16 cellular contexts compared by ENCODE assay signal in the genomic region with DNA sequence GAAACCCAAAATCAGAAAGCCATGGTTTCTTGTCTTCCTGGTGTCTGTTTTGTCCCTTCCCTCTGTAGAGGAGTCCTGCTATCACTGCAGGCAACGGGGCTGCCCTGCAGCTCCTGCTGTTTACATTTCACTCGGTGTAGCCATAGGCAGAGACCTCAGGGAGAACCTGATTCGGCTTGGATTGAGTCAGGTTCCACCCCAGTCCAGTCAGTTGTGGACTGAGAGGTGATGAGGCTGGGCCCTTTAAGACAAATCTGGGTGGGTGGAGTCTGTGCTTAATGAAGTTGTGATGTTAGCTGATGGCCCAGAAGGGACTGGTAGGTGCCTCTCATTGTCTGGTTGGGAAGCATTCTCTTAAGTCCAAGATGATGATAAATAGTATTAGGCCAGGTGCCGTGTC. TPM values are rescaled to one million over a fixed set of nuclear protein-coding genes. Genes with fewer than 3 reads are reported as not detected.
DNase-seq lines count a peak whose midpoint lies in the region; ATAC-seq, FAIRE-seq and TF ChIP-seq lines count a peak whose summit lies in the region.
"Had no signal": no experiment of that assay in that cellular context is flagged by ENCODE, and none has a peak within 500 bp of the region (broad histone marks: within the 10 kb centered on the region; RNA-seq: fewer than 3 reads in every experiment).

No MANE protein-coding gene starts in this region.

- peaks cover 51% of the 10 kb centered on the region for H4K20me1 ChIP-seq in astrocyte (ENCODE audit: insufficient read depth, low read length)

- H3K4me3 Mint-ChIP-seq in activated CD4-positive, alpha-beta T cell treated with anti-CD3 and anti-CD28 coated beads for 36 hours: no peak overlapping the region
- no peak overlapping the region for H3K4me3 Mint-ChIP-seq in activated CD4-positive, alpha-beta T cell treated with anti-CD3 and anti-CD28 coated beads, Interleukin-2, amount 10 ng/mL, durations not matched to agents 24 days and 14 days
- H3K4me3 Mint-ChIP-seq in astrocyte (ENCODE audit: unreplicated experiment): no peak overlapping the region

- no peak for FAIRE-seq in astrocyte (lab: Jason Lieb, UNC)

- no peak for TF ChIP-seq CTCF in astrocyte (IDR thresholded peaks at IDR 0.05; ENCODE audit: insufficient read depth, low read depth, low read length)
- TF ChIP-seq CTCF in left lung (IDR thresholded peaks at IDR 0.05): no peak
- TF ChIP-seq CTCF in thoracic aorta (IDR thresholded peaks at IDR 0.05): no peak

- peak; percentile 64 for ATAC-seq in activated CD4-positive, alpha-beta T cell treated with anti-CD3 and anti-CD28 coated beads for 36 hours
- ATAC-seq in left lung (peak; percentile 5), thoracic aorta (ENCODE audit: insufficient number of reproducible peaks, low FRiP score, low read depth) (no peak), HG03139 (IDR thresholded peaks at IDR 0.05; ENCODE audit: unreplicated experiment) (no peak)

- H3K9me3 Mint-ChIP-seq in activated CD4-positive, alpha-beta T cell treated with anti-CD3 and anti-CD28 coated beads for 36 hours (ENCODE audit: low read depth): no peaks in the 10 kb centered on the region
- H3K9me3 Mint-ChIP-seq in activated CD4-positive, alpha-beta T cell treated with anti-CD3 and anti-CD28 coated beads, Interleukin-2, amount 10 ng/mL, durations not matched to agents 24 days and 14 days: no peaks in the 10 kb centered on the region
- no peaks in the 10 kb centered on the region for H3K9me3 Mint-ChIP-seq in astrocyte (ENCODE audit: unreplicated experiment)

- H3K36me3 Mint-ChIP-seq in activated CD4-positive, alpha-beta T cell treated with anti-CD3 and anti-CD28 coated beads for 36 hours (ENCODE audit: low read depth): no peaks in the 10 kb centered on the region
- no peaks in the 10 kb centered on the region for H3K36me3 Mint-ChIP-seq in activated CD4-positive, alpha-beta T cell treated with anti-CD3 and anti-CD28 coated beads, Interleukin-2, amount 10 ng/mL, durations not matched to agents 24 days and 14 days (ENCODE audit: low read depth)
- peaks cover 2% of the 10 kb centered on the region for H3K36me3 Mint-ChIP-seq in astrocyte (ENCODE audit: low read depth, unreplicated experiment)

- H3K4me1 ChIP-seq in astrocyte (ENCODE audit: insufficient read depth, low read length) (peaks cover 80% of the 10 kb centered on the region), left lung (peaks cover 37 to 41% of the 10 kb centered on the region in 2 donors), thoracic aorta (ENCODE audit: control insufficient read depth in 1 of 2, low read depth in 2 of 2) (peaks cover 47 to 100% of the 10 kb centered on the region in 2 donors)

- no peak overlapping the region for H3K4me3 ChIP-seq in astrocyte (ENCODE audit: insufficient read depth, low read depth, low read length)
- H3K4me3 ChIP-seq in left lung: no peak overlapping the region
- H3K4me3 ChIP-seq in thoracic aorta: no peak overlapping the region
- H3K4me3 ChIP-seq: dorsolateral prefrontal cortex, heart right ventricle had no signal

- CTCF ChIA-PET in activated CD4-positive, alpha-beta T cell treated with anti-CD3 and anti-CD28 coated beads for 36 hours (lab: Charles Lee): interaction anchor here (1.0 kb wide), 1 partner anchor 16 kb away, joined by 3 read pairs; no protein-coding TSS in a partner anchor

- H3K36me3 ChIP-seq in astrocyte (ENCODE audit: insufficient read depth, low read length): no peaks in the 10 kb centered on the region
- H3K36me3 ChIP-seq in left lung: no peaks in the 10 kb centered on the region
- H3K36me3 ChIP-seq in thoracic aorta: no peaks in the 10 kb centered on the region
- H3K36me3 ChIP-seq: heart right ventricle had no signal

- POLR2A ChIA-PET in activated CD4-positive, alpha-beta T cell treated with anti-CD3 and anti-CD28 coated beads for 36 hours (lab: Charles Lee): no interaction called here

- H2AFZ ChIP-seq in astrocyte (ENCODE audit: low read depth, low read length): no peak overlapping the region

- peaks cover 55% of the 10 kb centered on the region for H3K4me1 Mint-ChIP-seq in activated CD4-positive, alpha-beta T cell treated with anti-CD3 and anti-CD28 coated beads for 36 hours
- peaks cover 22% of the 10 kb centered on the region for H3K4me1 Mint-ChIP-seq in activated CD4-positive, alpha-beta T cell treated with anti-CD3 and anti-CD28 coated beads, Interleukin-2, amount 10 ng/mL, durations not matched to agents 24 days and 14 days
- peaks cover 84% of the 10 kb centered on the region for H3K4me1 Mint-ChIP-seq in astrocyte (ENCODE audit: low read depth, unreplicated experiment)

- intact Hi-C loops in activated CD4-positive, alpha-beta T cell treated with anti-CD3 and anti-CD28 coated beads for 36 hours (cut with DNase I, micrococcal nuclease): no loop called here
- intact Hi-C loops in activated CD4-positive, alpha-beta T cell treated with anti-CD3 and anti-CD28 coated beads, Interleukin-2, amount 10 ng/mL, durations not matched to agents 24 days and 14 days (cut with micrococcal nuclease): no loop called here
- intact Hi-C loops in left lung (cut with DNase I): no loop called here

- H3K27ac Mint-ChIP-seq in activated CD4-positive, alpha-beta T cell treated with anti-CD3 and anti-CD28 coated beads for 36 hours: no peak overlapping the region
- H3K27ac Mint-ChIP-seq in activated CD4-positive, alpha-beta T cell treated with anti-CD3 and anti-CD28 coated beads, Interleukin-2, amount 10 ng/mL, durations not matched to agents 24 days and 14 days: no peak overlapping the region
- peak overlapping the region; percentile 97 for H3K27ac Mint-ChIP-seq in astrocyte (ENCODE audit: unreplicated experiment)

- H3K9ac ChIP-seq in astrocyte (ENCODE audit: low read length): no peak overlapping the region

- H3K27me3 Mint-ChIP-seq in activated CD4-positive, alpha-beta T cell treated with anti-CD3 and anti-CD28 coated beads for 36 hours: no peaks in the 10 kb centered on the region
- H3K27me3 Mint-ChIP-seq in activated CD4-positive, alpha-beta T cell treated with anti-CD3 and anti-CD28 coated beads, Interleukin-2, amount 10 ng/mL, durations not matched to agents 24 days and 14 days: no peaks in the 10 kb centered on the region
- H3K27me3 Mint-ChIP-seq in astrocyte (ENCODE audit: low read depth, unreplicated experiment): no peaks in the 10 kb centered on the region

- no peaks in the 10 kb centered on the region for H3K27me3 ChIP-seq in astrocyte (ENCODE audit: insufficient read depth, low read length)
- H3K27me3 ChIP-seq in left lung: no peaks in the 10 kb centered on the region
- no peaks in the 10 kb centered on the region for H3K27me3 ChIP-seq in thoracic aorta (replicated peaks; ENCODE audit: insufficient read depth)
- H3K27me3 ChIP-seq: dorsolateral prefrontal cortex, heart right ventricle had no signal

- DNase-seq in activated CD4-positive, alpha-beta T cell treated with anti-CD3 and anti-CD28 coated beads for 36 hours: no peak
- no peak for DNase-seq in activated CD4-positive, alpha-beta T cell treated with anti-CD3 and anti-CD28 coated beads, Interleukin-2, amount 10 ng/mL, durations not matched to agents 24 days and 14 days
- DNase-seq in astrocyte (ENCODE audit: low read depth) (no peak), left lung (no peak), thoracic aorta (ENCODE audit: low spot score) (no peak), C1 segment of cervical spinal cord (lab: John Stamatoyannopoulos, UW) (no peak)
- DNase-seq in stimulated activated naive CD4-positive, alpha-beta T cell (lab: John Stamatoyannopoulos, UW): no peak
- DNase-seq: ACHN; activated CD4-positive, alpha-beta T cell treated with anti-CD3 and anti-CD28 coated beads for 4 hours; activated naive CD4-positive, alpha-beta T cell treated with Interleukin-2 at 50 U/mL for 16 hours; DMS79 treated with DMSO at 0.1 percent for 48 hours; dorsolateral prefrontal cortex; NCI-H1092; NCI-H524 had no signal

- H3K79me2 ChIP-seq in astrocyte (ENCODE audit: insufficient read depth, low read length): peaks cover 94% of the 10 kb centered on the region

- H3K27ac ChIP-seq in astrocyte (ENCODE audit: low read depth, low read length) (no peak overlapping the region), left lung (peak overlapping the region; percentile 45 to 62), thoracic aorta (peak overlapping the region; percentile 3 to 40)
- H3K27ac ChIP-seq: dorsolateral prefrontal cortex had no signal

- H3K4me2 ChIP-seq in astrocyte (ENCODE audit: low read length): peak overlapping the region; percentile 21

- H3K9me3 ChIP-seq in astrocyte (ENCODE audit: insufficient read depth, low read depth, low read length) (no peaks in the 10 kb centered on the region), left lung (no peaks in the 10 kb centered on the region), thoracic aorta (no peaks in the 10 kb centered on the region)
- H3K9me3 ChIP-seq: heart right ventricle had no signal

RNA-seq across cellular contexts. Expression of a gene that starts 35.7 kb away (rescaled TPM):
- 10 to 100 TPM; 25.4 to 29.1 TPM for total RNA-seq in activated CD4-positive, alpha-beta T cell treated with anti-CD3 and anti-CD28 coated beads for 36 hours
- 22.8 and 23.9 TPM in 2 replicates for total RNA-seq in activated CD4-positive, alpha-beta T cell treated with anti-CD3 and anti-CD28 coated beads, Interleukin-2, amount 10 ng/mL, durations not matched to agents 24 days and 14 days
- total RNA-seq in astrocyte: 434 and 521 TPM in 2 replicates
- 100 to 1,000 TPM in 1 of 2 donors, 10 to 100 TPM in 1; 80.1 to 126 TPM for total RNA-seq in left lung
- total RNA-seq in thoracic aorta: 100 to 1,000 TPM in 1 of 2 donors, 10 to 100 TPM in 1; 96.9 to 139 TPM

Comparison
In these comparisons a context has a peak if more than half of its experiments do, and no peak if none do; other contexts are left out.
1. ATAC-seq: peak in activated CD4-positive, alpha-beta T cell treated with anti-CD3 and anti-CD28 coated beads for 36 hours (single experiment) and left lung (single experiment); none in thoracic aorta (single experiment) and HG03139 (single experiment).